Comparison of ENCODE assay signal across 18 cellular contexts in the genomic region with DNA sequence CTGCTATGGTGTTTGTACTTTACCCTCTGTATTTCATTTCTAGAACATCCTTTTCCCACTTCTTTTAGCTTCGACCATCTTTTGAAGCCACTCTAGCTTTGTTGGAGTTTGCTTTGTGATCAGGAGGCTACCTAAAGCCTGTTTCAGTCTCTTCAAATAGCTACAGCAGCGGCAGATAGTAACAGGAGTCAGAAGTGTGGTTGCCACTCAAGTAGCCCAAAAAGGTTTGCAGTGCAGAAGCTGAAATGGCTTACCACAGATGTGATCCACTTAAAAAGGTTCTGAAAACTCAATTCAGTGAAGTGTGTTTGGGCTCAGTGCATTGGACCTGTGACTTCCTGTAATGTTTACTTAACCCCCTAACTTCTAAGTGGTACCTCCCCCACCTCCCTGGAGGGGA. TPM values are rescaled to one million over a fixed set of nuclear protein-coding genes. Genes with fewer than 3 reads are reported as not detected.
DNase-seq lines count a peak whose midpoint lies in the region; ATAC-seq, FAIRE-seq and TF ChIP-seq lines count a peak whose summit lies in the region.
"Had no signal": no experiment of that assay in that cellular context is flagged by ENCODE, and none has a peak within 500 bp of the region (broad histone marks: within the 10 kb centered on the region; RNA-seq: fewer than 3 reads in every experiment).

No MANE protein-coding gene starts in this region.

- H3K4me1 Mint-ChIP-seq in nephron progenitor cell = peaks cover 23% of the 10 kb centered on the region
- H3K4me1 Mint-ChIP-seq: IgD-negative memory B cell had no signal

- no peak overlapping the region for H3K27ac ChIP-seq in HEK293 (ENCODE audit: extremely low read depth, low read depth, low read length)
- H3K27ac ChIP-seq in psoas muscle = no peak overlapping the region

- TF ChIP-seq CTCF in HEK293 (tag by site-specific recombination; IDR thresholded peaks at IDR 0.05) (no peak), nephron progenitor cell (IDR thresholded peaks at IDR 0.05) (no peak), psoas muscle (IDR thresholded peaks at IDR 0.05) (no peak)

- H3K4me3 ChIP-seq in HEK293 (ENCODE audit: low read depth, low read length) = no peak overlapping the region
- no peak overlapping the region for H3K4me3 ChIP-seq in adipocyte (ENCODE audit: low read length)
- no peak overlapping the region for H3K4me3 ChIP-seq in psoas muscle

- DNase-seq in ELR (ENCODE audit: low read depth) = peak; percentile 8
- no peak for DNase-seq in adipocyte (ENCODE audit: low read depth)
- DNase-seq in nephron progenitor cell = no peak
- no peak for DNase-seq in GM12891 (ENCODE audit: insufficient read length, low spot score)
- no peak for DNase-seq in psoas muscle
- DNase-seq: COR-L47, GOT3, Kasumi-1, MM.1S, NCI-H1092 treated with DMSO at 0.1 percent for 48 hours, NCI-H187 had no signal

- H3K27me3 ChIP-seq in adipocyte (replicated peaks; ENCODE audit: control insufficient read depth, insufficient read depth, low read length) (no peaks in the 10 kb centered on the region), psoas muscle (ENCODE audit: insufficient read depth in 3 of 3, low read length in 2 of 3) (no peaks in the 10 kb centered on the region)

- no peak for FAIRE-seq in GM12891 (lab: Jason Lieb, UNC)
- FAIRE-seq: GM18507 had no signal

- H3K4me1 ChIP-seq in HEK293 (ENCODE audit: control insufficient read depth, insufficient read depth, low read length) (peaks cover 9% of the 10 kb centered on the region; the same call in 1 of the 2 replicates), adipocyte (ENCODE audit: control insufficient read depth, insufficient read depth, low read length) (peaks cover 43% of the 10 kb centered on the region), psoas muscle (no peaks in the 10 kb centered on the region)

- peaks cover 25% of the 10 kb centered on the region for H3K9me3 Mint-ChIP-seq in nephron progenitor cell

- H3K9ac ChIP-seq in adipocyte (ENCODE audit: low read length) = peak overlapping the region; percentile 77

- TF ChIP-seq POLR2A in GM12891 (IDR thresholded peaks at IDR 0.05; ENCODE audit: low read depth, low read length) = no peak

- peaks cover 40% of the 10 kb centered on the region for H3K36me3 Mint-ChIP-seq in nephron progenitor cell (ENCODE audit: low read depth)

- ATAC-seq in HG02840 (IDR thresholded peaks at IDR 0.05; ENCODE audit: low FRiP score, unreplicated experiment) (no peak), psoas muscle (no peak)
- ATAC-seq: Panc1, Right ventricle myocardium inferior had no signal

- H3K27me3 Mint-ChIP-seq in nephron progenitor cell (ENCODE audit: low read depth, poor library complexity) = no peaks in the 10 kb centered on the region

- 77 to 79% (median 79%) methylated on average over 2 of the region's 2 CpGs for WGBS in psoas muscle, 3 donors

- H3K9me3 ChIP-seq in HEK293 (ENCODE audit: control insufficient read depth, insufficient read depth, low read depth, low read length) (no peaks in the 10 kb centered on the region), adipocyte (ENCODE audit: control insufficient read depth, low read length) (no peaks in the 10 kb centered on the region), psoas muscle (no peaks in the 10 kb centered on the region)

- H3K4me3 Mint-ChIP-seq in nephron progenitor cell = no peak overlapping the region
- H3K4me3 Mint-ChIP-seq: IgD-negative memory B cell had no signal

- intact Hi-C loops in psoas muscle (cut with DNase I) = no loop called here

- CTCF ChIA-PET in HEK293 (lab: Yijun Ruan, JAX) = interaction anchor here (0.5 kb wide), 1 partner anchor 109 kb away, joined by 4 read pairs; no protein-coding TSS in a partner anchor

- peak overlapping the region; percentile 62 for H3K27ac Mint-ChIP-seq in nephron progenitor cell
- H3K27ac Mint-ChIP-seq: IgD-negative memory B cell had no signal

- H3K36me3 ChIP-seq in HEK293 (ENCODE audit: control insufficient read depth in 2 of 2, insufficient read depth in 1 of 2, low read length in 2 of 2) (no peaks in the 10 kb centered on the region), adipocyte (ENCODE audit: control insufficient read depth, insufficient read depth, low read length, severe bottlenecking) (no peaks in the 10 kb centered on the region), psoas muscle (ENCODE audit: insufficient read depth in 1 of 2, low read depth in 1 of 2) (no peaks in the 10 kb centered on the region)

- POLR2A ChIA-PET in HEK293 (lab: Yijun Ruan, JAX) = no interaction called here

TF ChIP-seq in HEK293, 187 proteins besides CTCF, POLR2A, EP300 and RAD21 (continues in another document):
- TF ChIP-seq BCL11A (tag by site-specific recombination; IDR thresholded peaks at IDR 0.05; ENCODE audit: low read depth) = no peak
- no peak for TF ChIP-seq ZNF394 (tag by site-specific recombination; IDR thresholded peaks at IDR 0.05; ENCODE audit: borderline replicate concordance)
- TF ChIP-seq, protein P1, sequence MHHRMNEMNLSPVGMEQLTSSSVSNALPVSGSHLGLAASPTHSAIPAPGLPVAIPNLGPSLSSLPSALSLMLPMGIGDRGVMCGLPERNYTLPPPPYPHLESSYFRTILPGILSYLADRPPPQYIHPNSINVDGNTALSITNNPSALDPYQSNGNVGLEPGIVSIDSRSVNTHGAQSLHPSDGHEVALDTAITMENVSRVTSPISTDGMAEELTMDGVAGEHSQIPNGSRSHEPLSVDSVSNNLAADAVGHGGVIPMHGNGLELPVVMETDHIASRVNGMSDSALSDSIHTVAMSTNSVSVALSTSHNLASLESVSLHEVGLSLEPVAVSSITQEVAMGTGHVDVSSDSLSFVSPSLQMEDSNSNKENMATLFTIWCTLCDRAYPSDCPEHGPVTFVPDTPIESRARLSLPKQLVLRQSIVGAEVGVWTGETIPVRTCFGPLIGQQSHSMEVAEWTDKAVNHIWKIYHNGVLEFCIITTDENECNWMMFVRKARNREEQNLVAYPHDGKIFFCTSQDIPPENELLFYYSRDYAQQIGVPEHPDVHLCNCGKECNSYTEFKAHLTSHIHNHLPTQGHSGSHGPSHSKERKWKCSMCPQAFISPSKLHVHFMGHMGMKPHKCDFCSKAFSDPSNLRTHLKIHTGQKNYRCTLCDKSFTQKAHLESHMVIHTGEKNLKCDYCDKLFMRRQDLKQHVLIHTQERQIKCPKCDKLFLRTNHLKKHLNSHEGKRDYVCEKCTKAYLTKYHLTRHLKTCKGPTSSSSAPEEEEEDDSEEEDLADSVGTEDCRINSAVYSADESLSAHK (tag by site-specific recombination; IDR thresholded peaks at IDR 0.05) = no peak
- no peak for TF ChIP-seq ZNF248 (tag by site-specific recombination; IDR thresholded peaks at IDR 0.05)
- TF ChIP-seq GLIS1 (tag by site-specific recombination; IDR thresholded peaks at IDR 0.05) = peak; percentile 68
- TF ChIP-seq KLF7 (tag by site-specific recombination; IDR thresholded peaks at IDR 0.05; ENCODE audit: borderline replicate concordance) = no peak

TF ChIP-seq in GM12891, 5 proteins besides CTCF, POLR2A, EP300 and RAD21:
- TF ChIP-seq PAX5 (IDR thresholded peaks at IDR 0.05; ENCODE audit: insufficient read depth, low read length, severe bottlenecking) (no peak), SPI1 (IDR thresholded peaks at IDR 0.05; ENCODE audit: low read depth, low read length) (no peak), TAF1 (IDR thresholded peaks at IDR 0.05; ENCODE audit: low read depth, low read length) (no peak), POLR2AphosphoS5 (IDR thresholded peaks at IDR 0.05; ENCODE audit: low read depth, low read length) (no peak), POU2F2 (IDR thresholded peaks at IDR 0.05; ENCODE audit: low read depth, low read length) (no peak)

RNA-seq across cellular contexts. Expression of a gene that starts 26.2 kb away (rescaled TPM):
- polyA plus RNA-seq in GM12891 (2012; ENCODE audit: low read depth, missing spikeins) = not detected
- total RNA-seq in psoas muscle = 1 to 10 TPM; 6.8 to 9.7 (median 7.6) TPM
- polyA plus RNA-seq in psoas muscle = 1 to 10 TPM; 2.5 to 6.4 (median 3.7) TPM
- total RNA-seq: T-helper 1 cell treated with Interleukin-12 subunit alpha and Interleukin-12 subunit beta and Interleukin-4 antibody, amounts not matched to agents 30 ng/mL and 1 ng/mL, for 36 hours had no signal
- polyA plus RNA-seq: IgD-negative memory B cell had no signal
